In the genomic region with DNA sequence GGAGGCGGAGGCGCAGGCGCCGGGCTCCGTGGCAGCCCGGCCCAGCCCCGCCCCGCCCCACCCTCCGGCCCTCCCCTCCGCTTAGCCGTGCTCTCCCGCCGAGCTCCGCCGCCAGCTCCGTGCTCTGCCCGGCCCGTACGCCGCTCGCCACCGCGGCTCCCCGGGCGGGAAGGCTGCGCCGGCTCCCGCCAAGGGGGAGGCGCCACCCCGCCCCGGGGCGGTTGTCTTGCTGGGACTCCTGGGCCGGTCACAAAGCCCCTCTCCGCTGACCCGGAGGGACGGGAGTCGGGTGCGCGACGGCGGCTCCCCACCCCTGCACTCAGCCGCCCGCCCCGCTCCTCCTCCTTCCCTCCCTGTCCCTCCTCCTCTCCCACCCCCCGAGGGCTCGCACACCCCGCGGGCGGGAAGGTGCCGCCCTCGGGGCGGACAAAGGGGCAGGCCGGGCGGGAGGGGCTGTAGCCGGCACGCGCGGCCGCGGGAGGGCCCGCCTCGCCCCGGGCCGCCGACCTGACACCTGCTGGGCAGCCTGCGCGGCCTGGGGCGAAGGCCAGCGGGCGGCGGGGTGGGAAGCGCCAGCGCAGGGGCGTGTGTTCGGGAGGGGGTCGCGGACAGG, we compare ENCODE assay signal across 9 cellular contexts. TPM values are rescaled to one million over a fixed set of nuclear protein-coding genes. Genes with fewer than 3 reads are reported as not detected.
DNase-seq lines count a peak whose midpoint lies in the region; ATAC-seq, FAIRE-seq and TF ChIP-seq lines count a peak whose summit lies in the region.
"Had no signal": no experiment of that assay in that cellular context is flagged by ENCODE, and none has a peak within 500 bp of the region (broad histone marks: within the 10 kb centered on the region; RNA-seq: fewer than 3 reads in every experiment).

No MANE protein-coding gene starts in this region.

- H3K4me3 Mint-ChIP-seq in activated naive CD4-positive, alpha-beta T cell treated with anti-CD3 and anti-CD28 coated beads for 36 hours = peak overlapping the region; percentile 38

- CTCF ChIA-PET in activated naive CD4-positive, alpha-beta T cell treated with anti-CD3 and anti-CD28 coated beads for 36 hours (lab: Charles Lee) = no interaction called here

- FAIRE-seq in pancreas (lab: Jason Lieb, UNC) = no peak

- peak; percentile 94 to 96 (median 95) for ATAC-seq in pancreas

- H3K27me3 ChIP-seq in HAP-1 (ENCODE audit: low read depth) = no peaks in the 10 kb centered on the region; the same call in 1 of the 2 replicates
- H3K27me3 ChIP-seq in pancreas = peaks cover 12 to 43% (median 25%) of the 10 kb centered on the region in 4 donors

- peak overlapping the region; percentile 39 for H3K4me3 ChIP-seq in HAP-1
- H3K4me3 ChIP-seq in fibroblast of pulmonary artery (replicated peaks; ENCODE audit: low read depth, low read length) = peak overlapping the region; percentile 43
- peak overlapping the region; percentile 23 to 59 (median 37) for H3K4me3 ChIP-seq in pancreas

- no peak overlapping the region for H3K27ac Mint-ChIP-seq in activated naive CD4-positive, alpha-beta T cell treated with anti-CD3 and anti-CD28 coated beads for 36 hours
- H3K27ac Mint-ChIP-seq: nephron had no signal

- H3K9me3 Mint-ChIP-seq in activated naive CD4-positive, alpha-beta T cell treated with anti-CD3 and anti-CD28 coated beads for 36 hours = no peaks in the 10 kb centered on the region
- H3K9me3 Mint-ChIP-seq: nephron had no signal

- in situ Hi-C loops in HAP-1 (cut with MboI; ENCODE audit: low sequenced_read_pairs) = no loop called here

- H3K36me3 ChIP-seq in HAP-1 (replicated peaks) (no peaks in the 10 kb centered on the region), pancreas (no peaks in the 10 kb centered on the region)

- intact Hi-C loops in activated naive CD4-positive, alpha-beta T cell treated with anti-CD3 and anti-CD28 coated beads for 36 hours (cut with micrococcal nuclease) = loop anchor here (5.0 kb wide), 2 partner anchors 459 to 466 kb away; partner anchors contain the start of gene ITGB8
- intact Hi-C loops in pancreas (cut with DNase I) = no loop called here

- DNase-seq in activated naive CD4-positive, alpha-beta T cell treated with anti-CD3 and anti-CD28 coated beads for 36 hours = peak; percentile 13
- no peak for DNase-seq in activated naive CD4-positive, alpha-beta T cell (lab: John Stamatoyannopoulos, UW)
- peak; percentile 69 to 83 for DNase-seq in HAP-1 (ENCODE audit: low spot score in 2 of 2)
- peak; percentile 75 for DNase-seq in SW480 (ENCODE audit: low spot score)
- no peak for DNase-seq in fibroblast of pulmonary artery (ENCODE audit: low read depth)
- DNase-seq in pancreas = peak; percentile 63 to 88 (median 82)
- no peak for DNase-seq in stimulated activated naive CD4-positive, alpha-beta T cell treated with Interleukin-2 at 50 U/mL for 16 hours (lab: John Stamatoyannopoulos, UW)

- no peaks in the 10 kb centered on the region for H3K36me3 Mint-ChIP-seq in activated naive CD4-positive, alpha-beta T cell treated with anti-CD3 and anti-CD28 coated beads for 36 hours (ENCODE audit: low read depth)

- TF ChIP-seq CTCF in LNCAP (IDR thresholded peaks at IDR 0.05) (peak; percentile 12; the same call in 1 of the 2 replicates), fibroblast of pulmonary artery (IDR thresholded peaks at IDR 0.05; ENCODE audit: low read length, missing control alignments) (no peak), pancreas (IDR thresholded peaks at IDR 0.05) (no peak)

- WGBS in pancreas, 2 donors = 1% methylated on average over 56 to 77 of the region's 77 CpGs

- H3K9me3 ChIP-seq in HAP-1 (no peaks in the 10 kb centered on the region), pancreas (no peaks in the 10 kb centered on the region)

- H3K27me3 Mint-ChIP-seq in activated naive CD4-positive, alpha-beta T cell treated with anti-CD3 and anti-CD28 coated beads for 36 hours (ENCODE audit: low read depth) = peaks cover 61% of the 10 kb centered on the region

- H3K4me1 ChIP-seq in HAP-1 = peaks cover 17% of the 10 kb centered on the region
- peaks cover 0 to 11% (median 0%) of the 10 kb centered on the region in 3 donors for H3K4me1 ChIP-seq in pancreas

- H3K4me1 Mint-ChIP-seq in activated naive CD4-positive, alpha-beta T cell treated with anti-CD3 and anti-CD28 coated beads for 36 hours (ENCODE audit: low read depth) = peaks cover 15% of the 10 kb centered on the region

- H3K27ac ChIP-seq in pancreas = no peak overlapping the region

RNA-seq across cellular contexts. Expression of gene SP8, which starts 11.5 kb away (rescaled TPM):
- under 1 TPM in 1 of 2 experiments, not detected in 1; 0.07 TPM for total RNA-seq in activated naive CD4-positive, alpha-beta T cell treated with anti-CD3 and anti-CD28 coated beads for 36 hours
- not detected for total RNA-seq in pancreas
- not detected for polyA plus RNA-seq in pancreas

Comparison
In these comparisons a context has a peak if more than half of its experiments do, and no peak if none do; other contexts are left out.
1. DNase-seq: peak in activated naive CD4-positive, alpha-beta T cell treated with anti-CD3 and anti-CD28 coated beads for 36 hours (single experiment), HAP-1 (2 of 2), SW480 (single experiment) and pancreas (6 of 6); none in activated naive CD4-positive, alpha-beta T cell (0 of 4), fibroblast of pulmonary artery (single experiment) and stimulated activated naive CD4-positive, alpha-beta T cell treated with Interleukin-2 at 50 U/mL for 16 hours (single experiment).
2. Peak in every context shown above with its lines, with median percentiles within 50 percentile points of each other: H3K4me3 ChIP-seq.